In the genomic region with DNA sequence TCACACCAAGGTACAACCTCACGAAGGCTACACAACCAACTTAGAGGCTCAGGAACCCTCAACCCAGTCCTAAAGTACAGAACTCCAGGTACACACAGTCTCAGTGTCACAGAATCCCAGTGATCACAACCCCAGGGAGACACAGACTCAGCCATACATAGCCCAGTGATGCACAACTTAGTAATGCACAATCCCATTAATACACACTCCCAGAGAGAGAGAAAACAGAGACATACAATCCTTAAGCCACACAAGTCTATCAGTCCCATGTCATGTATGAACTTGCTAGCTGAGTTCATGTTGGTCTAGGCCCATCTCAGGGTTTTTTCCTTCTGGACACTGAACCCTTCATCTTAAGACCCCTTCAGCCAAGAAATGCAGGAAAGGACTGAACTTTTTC, we compare ENCODE assay signal across 13 cellular contexts. TPM values are rescaled to one million over a fixed set of nuclear protein-coding genes. Genes with fewer than 3 reads are reported as not detected.
DNase-seq lines count a peak whose midpoint lies in the region; TF ChIP-seq lines count a peak whose summit lies in the region.
"Had no signal": no experiment of that assay in that cellular context is flagged by ENCODE, and none has a peak within 500 bp of the region (broad histone marks: within the 10 kb centered on the region; RNA-seq: fewer than 3 reads in every experiment).

No MANE protein-coding gene starts in this region.

- WGBS in HUES64, result 80% methylated on average over 1 of the region's 1 CpG

- peak overlapping the region; percentile 86 for H3K4me3 Mint-ChIP-seq in T-helper 2 cell treated with Interferon-gamma antibody and Interleukin-4, amounts not matched to agents 5 μg/mL and 100 μg/mL, for 36 hours
- H3K4me3 Mint-ChIP-seq in neural crest cell, result peak overlapping the region; percentile 83

- no peak overlapping the region for H3K27ac Mint-ChIP-seq in T-helper 2 cell treated with Interferon-gamma antibody and Interleukin-4, amounts not matched to agents 5 μg/mL and 100 μg/mL, for 36 hours
- no peak overlapping the region for H3K27ac Mint-ChIP-seq in neural crest cell (ENCODE audit: unreplicated experiment)

- H3K36me3 ChIP-seq in HUES64 (ENCODE audit: insufficient read depth, low read length), result no peaks in the 10 kb centered on the region
- H3K36me3 ChIP-seq: transverse colon had no signal

- H3K9me3 ChIP-seq in HUES64 (ENCODE audit: insufficient read depth, low read depth, low read length), result no peaks in the 10 kb centered on the region
- H3K9me3 ChIP-seq: transverse colon had no signal

- H3K4me1 ChIP-seq in HUES64 (ENCODE audit: insufficient read depth, low read length), result peaks cover 8% of the 10 kb centered on the region; the same call in 1 of the 2 replicates

- TF ChIP-seq CTCF in dorsolateral prefrontal cortex (IDR thresholded peaks at IDR 0.05 in 54 of 56, conservative IDR thresholded peaks at IDR 0.05 in 2 of 56; ENCODE audit: low read depth in 1 of 56, partially characterized antibody in 56 of 56) (no peak), neural crest cell (conservative IDR thresholded peaks at IDR 0.05) (no peak)

- intact Hi-C loops in dorsolateral prefrontal cortex (cut with DNase I), result no loop called here

- H3K9me3 Mint-ChIP-seq in T-helper 2 cell treated with Interferon-gamma antibody and Interleukin-4, amounts not matched to agents 5 μg/mL and 100 μg/mL, for 36 hours, result no peaks in the 10 kb centered on the region
- no peaks in the 10 kb centered on the region for H3K9me3 Mint-ChIP-seq in neural crest cell

- peak overlapping the region; percentile 76 for H3K4me3 ChIP-seq in HUES64 (ENCODE audit: low read length)
- peak overlapping the region in 48 of 59 donors; percentile 36 to 77 (median 62) for H3K4me3 ChIP-seq in dorsolateral prefrontal cortex

- no peak for DNase-seq in T-helper 2 cell treated with Interferon-gamma antibody and Interleukin-4, amounts not matched to agents 5 μg/mL and 100 μg/mL, for 36 hours (ENCODE audit: low spot score)
- DNase-seq in T-helper 2 cell (no peak), dorsolateral prefrontal cortex (no peak), neural crest cell (ENCODE audit: low read depth, low spot score) (no peak), islet precursor cell (no peak), NCI-H128 (lab: John Stamatoyannopoulos, UW; ENCODE audit: unreplicated experiment) (no peak)
- DNase-seq in NK-92 treated with Interleukin-12 subunit alpha and Interleukin-12 subunit beta, amount 100 ng/mL, for 24 hours (lab: John Stamatoyannopoulos, UW), result no peak
- DNase-seq: 8988T, hippocampal formation, NCI-H1092 treated with DMSO at 0.1 percent for 48 hours, T1000 had no signal

- H3K36me3 Mint-ChIP-seq in T-helper 2 cell treated with Interferon-gamma antibody and Interleukin-4, amounts not matched to agents 5 μg/mL and 100 μg/mL, for 36 hours (ENCODE audit: low read depth), result peaks cover 2% of the 10 kb centered on the region
- H3K36me3 Mint-ChIP-seq in neural crest cell (ENCODE audit: low read depth), result no peaks in the 10 kb centered on the region

- no peak overlapping the region for H3K27ac ChIP-seq in HUES64 (ENCODE audit: low read depth, low read length)
- H3K27ac ChIP-seq in dorsolateral prefrontal cortex, result peak overlapping the region in 15 of 59 donors; percentile 8 to 82 (median 30)
- H3K27ac ChIP-seq: transverse colon had no signal

- H3K4me1 Mint-ChIP-seq in T-helper 2 cell treated with Interferon-gamma antibody and Interleukin-4, amounts not matched to agents 5 μg/mL and 100 μg/mL, for 36 hours (ENCODE audit: low read depth), result peaks cover 43% of the 10 kb centered on the region
- peaks cover 52% of the 10 kb centered on the region for H3K4me1 Mint-ChIP-seq in neural crest cell

- H3K27me3 ChIP-seq in HUES64 (ENCODE audit: insufficient read depth, low read length) (peaks cover 22% of the 10 kb centered on the region), dorsolateral prefrontal cortex (no peaks in the 10 kb centered on the region)
- H3K27me3 ChIP-seq: transverse colon had no signal

- peaks cover 20% of the 10 kb centered on the region for H3K27me3 Mint-ChIP-seq in T-helper 2 cell treated with Interferon-gamma antibody and Interleukin-4, amounts not matched to agents 5 μg/mL and 100 μg/mL, for 36 hours (ENCODE audit: low read depth)
- H3K27me3 Mint-ChIP-seq in neural crest cell (ENCODE audit: low read depth), result peaks cover 31% of the 10 kb centered on the region

- H3K9ac ChIP-seq in HUES64 (ENCODE audit: low read depth, low read length), result no peak overlapping the region

RNA-seq across cellular contexts. Expression of a gene that starts 4.6 kb away (rescaled TPM):
- polyA plus RNA-seq in HUES64 (2013, experiment 1 of 2), result 1.5 TPM
- polyA plus RNA-seq in HUES64 (2013, experiment 2 of 2), result 3.2 TPM
- total RNA-seq in dorsolateral prefrontal cortex, result 100 to 1,000 TPM in 53 of 120 experiments, 10 to 100 TPM in 67; 23.0 to 157 (median 95.0) TPM
- 2.2 and 3.9 TPM in 2 replicates for total RNA-seq in neural crest cell

RNA-seq across cellular contexts. Expression of a gene that starts 20.8 kb away (rescaled TPM):
- 61.0 TPM for polyA plus RNA-seq in HUES64 (2013, experiment 1 of 2)
- 71.3 TPM for polyA plus RNA-seq in HUES64 (2013, experiment 2 of 2)
- total RNA-seq in dorsolateral prefrontal cortex (100 to 1,000 TPM; 163 to 362 (median 249) TPM), neural crest cell (101 and 102 TPM in 2 replicates)

RNA-seq across cellular contexts. Expression of a gene that starts 55.8 kb away (rescaled TPM):
- polyA plus RNA-seq in HUES64 (2013, experiment 1 of 2), result 137 TPM
- 136 TPM for polyA plus RNA-seq in HUES64 (2013, experiment 2 of 2)
- total RNA-seq in dorsolateral prefrontal cortex, result 10 to 100 TPM in 106 of 120 experiments, 1 to 10 TPM in 14; 4.2 to 25.9 (median 13.8) TPM
- 63.2 and 64.8 TPM in 2 replicates for total RNA-seq in neural crest cell
